Comparison of ENCODE assay signal across 8 cellular contexts in genomic region chr3:123884258-123884831, GRCh38. TPM values are rescaled to one million over a fixed set of nuclear protein-coding genes. Genes with fewer than 3 reads are reported as not detected.
DNase-seq lines count a peak whose midpoint lies in the region; ATAC-seq and TF ChIP-seq lines count a peak whose summit lies in the region.

Gene MYLK, minus strand, starts transcription at chr3:123884332. Its CDS starts 90,491 bp downstream, at chr3:123793841.

- H3K27me3 ChIP-seq in A673 (replicated peaks; ENCODE audit: insufficient read depth, low read depth, low read length, poor library complexity) (peaks cover 29% of the 10 kb centered on the region), heart left ventricle (peaks cover 0 to 35% (median 0%) of the 10 kb centered on the region in 9 donors), parathyroid adenoma (ENCODE audit: control insufficient read depth, insufficient read depth, low read length) (no peaks in the 10 kb centered on the region)

- in situ Hi-C loops in GM13977 (cut with MboI; ENCODE audit: low pct_unique_long_range_greater_than_20kb, low sequenced_read_pairs, unreplicated experiment), result no loop called here

- peak within 1 kb of the TSS; percentile 71 for H2AFZ ChIP-seq in parathyroid adenoma

- peak within 1 kb of the TSS; percentile 82 for H3K4me3 Mint-ChIP-seq in activated naive CD8-positive, alpha-beta T cell treated with anti-CD3 and anti-CD28 coated beads, Interleukin-2, amount 10 ng/mL, durations not matched to agents 7 days and 5 days

- POLR2A ChIA-PET in A673 (lab: Charles Lee; ENCODE audit: low non-redundant PET), result no interaction called here
- POLR2A ChIA-PET in activated naive CD8-positive, alpha-beta T cell treated with anti-CD3 and anti-CD28 coated beads, Interleukin-2, amount 10 ng/mL, durations not matched to agents 7 days and 5 days (lab: Charles Lee), result interaction anchor here (1.0 kb wide), 1 partner anchor 77 kb away, joined by 3 read pairs; the partner anchor contains the start of gene CCDC14

- H3K27me3 Mint-ChIP-seq in activated naive CD8-positive, alpha-beta T cell treated with anti-CD3 and anti-CD28 coated beads, Interleukin-2, amount 10 ng/mL, durations not matched to agents 7 days and 5 days, result peaks cover 67% of the 10 kb centered on the region

- H3K4me1 Mint-ChIP-seq in activated naive CD8-positive, alpha-beta T cell treated with anti-CD3 and anti-CD28 coated beads, Interleukin-2, amount 10 ng/mL, durations not matched to agents 7 days and 5 days, result peaks cover 5% of the 10 kb centered on the region

- no peak for TF ChIP-seq POLR2A in heart left ventricle (IDR thresholded peaks at IDR 0.05)

- H3K4me2 ChIP-seq in parathyroid adenoma (ENCODE audit: low read length), result peak within 1 kb of the TSS; percentile 67

- H3K27ac ChIP-seq in A673 (ENCODE audit: low read depth, low read length, poor library complexity, severe bottlenecking) (no peak within 1 kb of the TSS), heart left ventricle (peak within 1 kb of the TSS in 1 of 12 donors; percentile 21), parathyroid adenoma (no peak within 1 kb of the TSS)

- H3K36me3 ChIP-seq in A673 (ENCODE audit: insufficient read depth, low read length, poor library complexity, severe bottlenecking) (no peaks in the 10 kb centered on the region), heart left ventricle (no peaks in the 10 kb centered on the region), parathyroid adenoma (ENCODE audit: control insufficient read depth, insufficient read depth, low read length) (no peaks in the 10 kb centered on the region)

- CTCF ChIA-PET in A673 (lab: Charles Lee), result no interaction called here

- no peak within 1 kb of the TSS for H3K27ac Mint-ChIP-seq in activated naive CD8-positive, alpha-beta T cell treated with anti-CD3 and anti-CD28 coated beads, Interleukin-2, amount 10 ng/mL, durations not matched to agents 7 days and 5 days

- no peak for TF ChIP-seq CTCF in A673 (conservative IDR thresholded peaks at IDR 0.05; ENCODE audit: low read depth, low read length)
- TF ChIP-seq CTCF in GM13977 (IDR thresholded peaks at IDR 0.05; ENCODE audit: extremely low read depth, insufficient read depth, missing control alignments), result no peak
- TF ChIP-seq CTCF in heart left ventricle (IDR thresholded peaks at IDR 0.05), result no peak
- TF ChIP-seq CTCF in parathyroid adenoma (IDR thresholded peaks at IDR 0.05), result no peak

- peak within 1 kb of the TSS; percentile 46 for H3K4me3 ChIP-seq in A673 (ENCODE audit: low read depth, low read length, poor library complexity, severe bottlenecking)
- peak within 1 kb of the TSS in 11 of 12 donors; percentile 25 to 64 (median 49) for H3K4me3 ChIP-seq in heart left ventricle
- peak within 1 kb of the TSS; percentile 31 for H3K4me3 ChIP-seq in parathyroid adenoma (ENCODE audit: low read depth, low read length)

- H3K9ac ChIP-seq in parathyroid adenoma, result no peak within 1 kb of the TSS

- ATAC-seq in HG03460 (IDR thresholded peaks at IDR 0.05; ENCODE audit: unreplicated experiment) (peak; percentile 81), heart left ventricle (peak; percentile 87 to 95 (median 94)), HG03097 (IDR thresholded peaks at IDR 0.05; ENCODE audit: low FRiP score, unreplicated experiment) (no peak)
- peak; percentile 91 for ATAC-seq in activated naive CD8-positive, alpha-beta T cell treated with anti-CD3 and anti-CD28 coated beads, Interleukin-2, amount 10 ng/mL, durations not matched to agents 7 days and 5 days (ENCODE audit: low read depth)

- peaks cover 2% of the 10 kb centered on the region for H3K36me3 Mint-ChIP-seq in activated naive CD8-positive, alpha-beta T cell treated with anti-CD3 and anti-CD28 coated beads, Interleukin-2, amount 10 ng/mL, durations not matched to agents 7 days and 5 days

- H3K9me3 Mint-ChIP-seq in activated naive CD8-positive, alpha-beta T cell treated with anti-CD3 and anti-CD28 coated beads, Interleukin-2, amount 10 ng/mL, durations not matched to agents 7 days and 5 days, result peaks cover 1% of the 10 kb centered on the region

- no TSS peak for BruUV-seq in A673 (replicated peaks; lab: Mats Ljungman, UMichigan)

- DNase-seq in A673 (ENCODE audit: low spot score) (peak; percentile 78), GM13977 (ENCODE audit: low spot score) (peak; percentile 84), NCI-H748 (lab: John Stamatoyannopoulos, UW; ENCODE audit: unreplicated experiment) (peak; percentile 93), heart left ventricle (peak; percentile 70 to 87 (median 80))
- peak; percentile 67 for DNase-seq in activated naive CD8-positive, alpha-beta T cell treated with anti-CD3 and anti-CD28 coated beads, Interleukin-2, amount 10 ng/mL, durations not matched to agents 7 days and 5 days

- intact Hi-C loops in A673 (cut with micrococcal nuclease; ENCODE audit: unreplicated experiment), result no loop called here
- intact Hi-C loops in heart left ventricle (cut with DNase I), result loop anchor here in 1 of 10 donors (10.0 kb wide), 1 partner anchor 140 kb away; no protein-coding TSS in a partner anchor

- H3K9me3 ChIP-seq in A673 (ENCODE audit: low read depth, low read length, poor library complexity, severe bottlenecking), result no peaks in the 10 kb centered on the region
- no peaks in the 10 kb centered on the region for H3K9me3 ChIP-seq in heart left ventricle
- no peaks in the 10 kb centered on the region for H3K9me3 ChIP-seq in parathyroid adenoma (ENCODE audit: control insufficient read depth, low read length)

- no peaks in the 10 kb centered on the region for H3K4me1 ChIP-seq in A673 (ENCODE audit: insufficient read depth, low read length, poor library complexity, severe bottlenecking)
- peaks cover 0 to 13% (median 5%) of the 10 kb centered on the region in 12 donors for H3K4me1 ChIP-seq in heart left ventricle
- no peaks in the 10 kb centered on the region for H3K4me1 ChIP-seq in parathyroid adenoma

- 1 to 3% (median 2%) methylated on average over 37 to 58 of the region's 58 CpGs for WGBS in heart left ventricle, 4 donors

- H3K79me2 ChIP-seq in parathyroid adenoma, result no peaks in the 10 kb centered on the region

RNA-seq across cellular contexts. Expression of gene MYLK, which starts in this region (rescaled TPM):
- total RNA-seq in A673 (2021) (3.9 and 4.1 TPM in 2 replicates), heart left ventricle (10 to 100 TPM; 10.5 to 20.7 (median 12.7) TPM)
- total RNA-seq in activated naive CD8-positive, alpha-beta T cell treated with anti-CD3 and anti-CD28 coated beads, Interleukin-2, amount 10 ng/mL, durations not matched to agents 7 days and 5 days, result under 1 TPM in 1 of 2 experiments, not detected in 1; 0.11 TPM
- polyA plus RNA-seq in heart left ventricle, result 1 to 10 TPM; 3.2 to 9.4 TPM

Comparison
In these comparisons a context has a peak if more than half of its experiments do, and no peak if none do; other contexts are left out.
1. Peak in DNase-seq and ATAC-seq in activated naive CD8-positive, alpha-beta T cell treated with anti-CD3 and anti-CD28 coated beads, Interleukin-2, amount 10 ng/mL, durations not matched to agents 7 days and 5 days; RNA of the gene not detected or under 1 TPM.